ENCODE assay signal across 10 cellular contexts in genomic region chr2:160940699-160941098, GRCh38.
DNase-seq lines count a peak whose midpoint lies in the region; ATAC-seq lines count a peak whose summit lies in the region.
"Had no signal": no experiment of that assay in that cellular context is flagged by ENCODE, and none has a peak within 500 bp of the region (broad histone marks: within the 10 kb centered on the region; RNA-seq: fewer than 3 reads in every experiment).

No MANE protein-coding gene starts in this region.

- CTCF ChIA-PET in activated naive CD4-positive, alpha-beta T cell treated with anti-CD3 and anti-CD28 coated beads for 36 hours (lab: Charles Lee), result no interaction called here
- CTCF ChIA-PET in T-cell (lab: Charles Lee), result no interaction called here

- no peaks in the 10 kb centered on the region for H3K36me3 Mint-ChIP-seq in activated naive CD4-positive, alpha-beta T cell treated with anti-CD3 and anti-CD28 coated beads for 36 hours (ENCODE audit: low read depth)
- no peaks in the 10 kb centered on the region for H3K36me3 Mint-ChIP-seq in T-cell
- no peaks in the 10 kb centered on the region for H3K36me3 Mint-ChIP-seq in stimulated activated effector memory CD8-positive, alpha-beta T cell treated with anti-CD3 and anti-CD28 coated beads, Interleukin-12 subunit alpha, Interleukin-12 subunit beta, amount 100 ng/mL, for 72 hours

- H3K9me3 Mint-ChIP-seq in activated naive CD4-positive, alpha-beta T cell treated with anti-CD3 and anti-CD28 coated beads for 36 hours, result no peaks in the 10 kb centered on the region
- no peaks in the 10 kb centered on the region for H3K9me3 Mint-ChIP-seq in T-cell
- H3K9me3 Mint-ChIP-seq in stimulated activated effector memory CD8-positive, alpha-beta T cell treated with anti-CD3 and anti-CD28 coated beads, Interleukin-12 subunit alpha, Interleukin-12 subunit beta, amount 100 ng/mL, for 72 hours, result no peaks in the 10 kb centered on the region

- H3K27me3 Mint-ChIP-seq in activated naive CD4-positive, alpha-beta T cell treated with anti-CD3 and anti-CD28 coated beads for 36 hours (ENCODE audit: low read depth), result no peaks in the 10 kb centered on the region
- peaks cover 0 to 9% of the 10 kb centered on the region in 2 donors for H3K27me3 Mint-ChIP-seq in T-cell

- H3K4me1 Mint-ChIP-seq in activated naive CD4-positive, alpha-beta T cell treated with anti-CD3 and anti-CD28 coated beads for 36 hours (ENCODE audit: low read depth), result peaks cover 15% of the 10 kb centered on the region
- peaks cover 22 to 28% (median 24%) of the 10 kb centered on the region in 3 donors for H3K4me1 Mint-ChIP-seq in T-cell
- peaks cover 11% of the 10 kb centered on the region for H3K4me1 Mint-ChIP-seq in stimulated activated effector memory CD8-positive, alpha-beta T cell treated with anti-CD3 and anti-CD28 coated beads, Interleukin-12 subunit alpha, Interleukin-12 subunit beta, amount 100 ng/mL, for 72 hours

- ATAC-seq in HG02763 (IDR thresholded peaks at IDR 0.05; ENCODE audit: unreplicated experiment) (peak; percentile 66), T-cell (replicated peaks in 1 of 4) (peak in 2 of 4 experiments; percentile 38 to 71)
- ATAC-seq in stimulated activated effector memory CD8-positive, alpha-beta T cell treated with anti-CD3 and anti-CD28 coated beads, Interleukin-12 subunit alpha, Interleukin-12 subunit beta, amount 100 ng/mL, for 72 hours, result peak; percentile 65
- ATAC-seq: right cardiac atrium had no signal

- no peak overlapping the region for H3K4me3 Mint-ChIP-seq in activated naive CD4-positive, alpha-beta T cell treated with anti-CD3 and anti-CD28 coated beads for 36 hours
- no peak overlapping the region for H3K4me3 Mint-ChIP-seq in T-cell
- no peak overlapping the region for H3K4me3 Mint-ChIP-seq in stimulated activated effector memory CD8-positive, alpha-beta T cell treated with anti-CD3 and anti-CD28 coated beads, Interleukin-12 subunit alpha, Interleukin-12 subunit beta, amount 100 ng/mL, for 72 hours

- H3K27ac Mint-ChIP-seq in activated naive CD4-positive, alpha-beta T cell treated with anti-CD3 and anti-CD28 coated beads for 36 hours, result no peak overlapping the region
- peak overlapping the region; percentile 51 to 73 for H3K27ac Mint-ChIP-seq in T-cell
- no peak overlapping the region for H3K27ac Mint-ChIP-seq in stimulated activated effector memory CD8-positive, alpha-beta T cell treated with anti-CD3 and anti-CD28 coated beads, Interleukin-12 subunit alpha, Interleukin-12 subunit beta, amount 100 ng/mL, for 72 hours

- POLR2A ChIA-PET in T-cell (lab: Charles Lee), result no interaction called here

- peak; percentile 35 for DNase-seq in activated naive CD4-positive, alpha-beta T cell treated with anti-CD3 and anti-CD28 coated beads for 36 hours
- no peak for DNase-seq in activated naive CD4-positive, alpha-beta T cell treated with Interleukin-2 at 50 U/mL for 16 hours
- peak in 9 of 34 experiments; percentile 1 to 13 (median 3) for DNase-seq in T-cell
- DNase-seq in stimulated activated effector memory CD8-positive, alpha-beta T cell treated with anti-CD3 and anti-CD28 coated beads, Interleukin-12 subunit alpha, Interleukin-12 subunit beta, amount 100 ng/mL, for 72 hours (ENCODE audit: low spot score in 2 of 2), result no peak
- no peak for DNase-seq in posterior cingulate gyrus
- DNase-seq in NCI-H446 treated with DMSO at 0.1 percent for 48 hours (lab: John Stamatoyannopoulos, UW), result no peak
- DNase-seq in hypothalamus (lab: John Stamatoyannopoulos, UW), result no peak
- DNase-seq: kidney glomerular epithelial cell, right cardiac atrium had no signal

- intact Hi-C loops in activated naive CD4-positive, alpha-beta T cell treated with anti-CD3 and anti-CD28 coated beads for 36 hours (cut with micrococcal nuclease), result no loop called here
- intact Hi-C loops in posterior cingulate gyrus (cut with DNase I), result no loop called here

Comparison
In these comparisons a context has a peak if more than half of its experiments do, and no peak if none do; other contexts are left out.
1. H3K27ac Mint-ChIP-seq: peak in T-cell (2 of 2); none in activated naive CD4-positive, alpha-beta T cell treated with anti-CD3 and anti-CD28 coated beads for 36 hours (single experiment) and stimulated activated effector memory CD8-positive, alpha-beta T cell treated with anti-CD3 and anti-CD28 coated beads, Interleukin-12 subunit alpha, Interleukin-12 subunit beta, amount 100 ng/mL, for 72 hours (single experiment).